In the genomic region with DNA sequence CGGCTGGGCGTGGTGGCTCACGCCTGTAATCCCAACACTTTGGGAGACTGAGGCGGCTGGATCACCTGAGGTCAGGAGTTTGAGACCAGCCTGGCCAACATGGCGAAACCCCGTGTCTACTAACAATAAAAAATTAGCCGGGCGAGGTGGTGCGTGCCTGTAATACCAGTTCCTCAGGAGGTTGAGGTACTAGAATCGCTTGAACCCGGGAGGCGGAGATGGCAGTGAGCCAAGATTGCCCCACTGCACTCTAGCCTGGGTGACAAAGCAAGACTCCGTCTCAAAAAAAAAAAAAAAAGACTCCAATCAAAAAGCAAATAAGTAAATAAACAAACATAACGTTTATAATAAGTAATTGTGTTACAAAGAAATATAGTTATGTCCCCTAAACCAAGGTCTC, we compare ENCODE assay signal across 8 cellular contexts. TPM values are rescaled to one million over a fixed set of nuclear protein-coding genes. Genes with fewer than 3 reads are reported as not detected.
DNase-seq lines count a peak whose midpoint lies in the region; ATAC-seq and TF ChIP-seq lines count a peak whose summit lies in the region.
"Not testable (repeated sequence)": the region's sequence is repeated elsewhere in the genome, so short reads cannot be mapped to it uniquely, and the experiment has no call there.

No MANE protein-coding gene starts in this region.

- not testable (repeated sequence) for H2BK120ac ChIP-seq in trophoblast cell (ENCODE audit: insufficient read depth, low read length, poor library complexity)

- not testable (repeated sequence) for H3K36me3 Mint-ChIP-seq in chondrocyte (ENCODE audit: low read depth)

- H4K91ac ChIP-seq in trophoblast cell (ENCODE audit: low read depth, low read length) = not testable (repeated sequence)

- not testable (repeated sequence) for H3K23ac ChIP-seq in trophoblast cell (ENCODE audit: low read length)

- WGBS in trophoblast cell (ENCODE audit: extremely low coverage, insufficient coverage, insufficient read length) = no CpG with 5 or more reads among the region's 14 CpGs

- H3K4me3 ChIP-seq in OCI-LY3 (ENCODE audit: low read length) (peak overlapping the region; percentile 83), adipocyte (ENCODE audit: low read length) (peak overlapping the region; percentile 19), osteoblast (ENCODE audit: insufficient read depth, low read length) (peak overlapping the region; percentile 56), thoracic aorta (peak overlapping the region; percentile 63)
- not testable (repeated sequence) for H3K4me3 ChIP-seq in SU-DHL-6 (ENCODE audit: insufficient read depth, low read length, poor library complexity, severe bottlenecking); trophoblast cell (ENCODE audit: low read depth, low read length)

- TF ChIP-seq CTCF in 22Rv1 (IDR thresholded peaks at IDR 0.05); OCI-LY3 (IDR thresholded peaks at IDR 0.05; ENCODE audit: low read depth, low read length); SU-DHL-6 (IDR thresholded peaks at IDR 0.05; ENCODE audit: insufficient read depth, low read length, poor library complexity, severe bottlenecking); chondrocyte (IDR thresholded peaks at IDR 0.05); osteoblast (IDR thresholded peaks at IDR 0.05; ENCODE audit: extremely low read depth, low read depth, low read length); thoracic aorta (IDR thresholded peaks at IDR 0.05): not testable (repeated sequence)

- H3K27ac Mint-ChIP-seq in chondrocyte (ENCODE audit: unreplicated experiment) = not testable (repeated sequence)

- H3K27me3 Mint-ChIP-seq in chondrocyte (ENCODE audit: low read depth) = not testable (repeated sequence)

- H2AK5ac ChIP-seq in trophoblast cell (ENCODE audit: low read length) = not testable (repeated sequence)

- H4K8ac ChIP-seq in trophoblast cell (ENCODE audit: low read depth, low read length) = not testable (repeated sequence)

- not testable (repeated sequence) for H3K4ac ChIP-seq in trophoblast cell (ENCODE audit: low read depth, low read length)

- not testable (repeated sequence) for H3K14ac ChIP-seq in trophoblast cell (ENCODE audit: low read length)

- H2AFZ ChIP-seq in OCI-LY3 (ENCODE audit: low read depth, low read length) (0 out of 2 replicates have a peak overlapping the region, but pooled peaks have one; percentile 42), SU-DHL-6 (ENCODE audit: low read depth, low read length, severe bottlenecking) (peak overlapping the region; percentile 81), osteoblast (ENCODE audit: low read length) (peak overlapping the region; percentile 5)
- not testable (repeated sequence) for H2AFZ ChIP-seq in trophoblast cell (ENCODE audit: insufficient read depth, low read length, poor library complexity)

- peaks cover 11% of the 10 kb centered on the region for H3K79me1 ChIP-seq in trophoblast cell (ENCODE audit: low read length)

- not testable (repeated sequence) for H3K4me1 ChIP-seq in OCI-LY3 (ENCODE audit: low read length); adipocyte (ENCODE audit: control insufficient read depth, insufficient read depth, low read length); osteoblast (ENCODE audit: insufficient read depth, low read length); trophoblast cell (ENCODE audit: control insufficient read depth in 1 of 2, insufficient read depth in 2 of 2, low read length in 2 of 2); thoracic aorta (ENCODE audit: control insufficient read depth in 1 of 2, low read depth in 2 of 2)

- not testable (repeated sequence) for H3K18ac ChIP-seq in trophoblast cell (ENCODE audit: low read length)

- not testable (repeated sequence) for H2BK12ac ChIP-seq in trophoblast cell (ENCODE audit: low read length)

- not testable (repeated sequence) for H3K27me3 ChIP-seq in OCI-LY3 (ENCODE audit: low read depth, low read length); SU-DHL-6 (ENCODE audit: low read length); adipocyte (replicated peaks; ENCODE audit: control insufficient read depth, insufficient read depth, low read length); osteoblast (ENCODE audit: insufficient read depth, low read length); trophoblast cell (ENCODE audit: insufficient read depth, low read length); thoracic aorta (replicated peaks; ENCODE audit: insufficient read depth)

- H4K20me1 ChIP-seq in OCI-LY3 (ENCODE audit: insufficient read depth, low read length); SU-DHL-6 (ENCODE audit: low read depth, low read length); osteoblast (ENCODE audit: insufficient read depth, low read length): not testable (repeated sequence)

- H3K9me3 Mint-ChIP-seq in chondrocyte (ENCODE audit: low read depth) = not testable (repeated sequence)

- H3K9me2 ChIP-seq in SU-DHL-6 (replicated peaks; ENCODE audit: insufficient read depth, low read length) = not testable (repeated sequence)

- H3K79me2 ChIP-seq in OCI-LY3 (ENCODE audit: low read length); SU-DHL-6 (ENCODE audit: insufficient read depth, low read length); osteoblast (ENCODE audit: insufficient read depth, low read length); trophoblast cell (ENCODE audit: control insufficient read depth, insufficient read depth, low read length, poor library complexity): not testable (repeated sequence)

- not testable (repeated sequence) for ATAC-seq in thoracic aorta (ENCODE audit: insufficient number of reproducible peaks, low FRiP score, low read depth)

- not testable (repeated sequence) for H3K9ac ChIP-seq in OCI-LY3 (ENCODE audit: low read length); SU-DHL-6 (ENCODE audit: low read length); adipocyte (ENCODE audit: low read length); trophoblast cell (ENCODE audit: low read length)

- H3K9me3 ChIP-seq in OCI-LY3 (ENCODE audit: insufficient read depth, low read length); SU-DHL-6 (ENCODE audit: insufficient read depth, low read length); adipocyte (ENCODE audit: control insufficient read depth, low read length); osteoblast (ENCODE audit: low read depth, low read length); trophoblast cell (ENCODE audit: insufficient read depth, low read depth, low read length); thoracic aorta: not testable (repeated sequence)

- H3K4me3 Mint-ChIP-seq in chondrocyte (ENCODE audit: unreplicated experiment) = not testable (repeated sequence)

- not testable (repeated sequence) for H3K4me1 Mint-ChIP-seq in chondrocyte (ENCODE audit: low read depth)

- not testable (repeated sequence) for H3F3A ChIP-seq in SU-DHL-6 (ENCODE audit: insufficient read depth)

- H3K36me3 ChIP-seq in OCI-LY3 (replicated peaks; ENCODE audit: low read depth, low read length); SU-DHL-6 (ENCODE audit: low read length); adipocyte (ENCODE audit: control insufficient read depth, insufficient read depth, low read length, severe bottlenecking); osteoblast (ENCODE audit: insufficient read depth, low read length); trophoblast cell (ENCODE audit: control insufficient read depth in 1 of 2, insufficient read depth in 2 of 2, low read length in 2 of 2); thoracic aorta: not testable (repeated sequence)

- H3K27ac ChIP-seq in 22Rv1 (peak overlapping the region; percentile 57), trophoblast cell (ENCODE audit: low read depth, low read length) (peak overlapping the region; percentile 50), thoracic aorta (peak overlapping the region in 1 of 2 donors; percentile 78)
- H3K27ac ChIP-seq in OCI-LY3 (ENCODE audit: low read length); SU-DHL-6 (ENCODE audit: low read depth, low read length); osteoblast (ENCODE audit: low read depth, low read length): not testable (repeated sequence)

- not testable (repeated sequence) for DNase-seq in adipocyte (ENCODE audit: low read depth); osteoblast (ENCODE audit: insufficient read length, low spot score, missing footprints); trophoblast cell; thoracic aorta (ENCODE audit: low spot score)
- peak; percentile 53 for DNase-seq in chondrocyte (ENCODE audit: low spot score)

- H3K4me2 ChIP-seq in OCI-LY3 (ENCODE audit: low read length) = peak overlapping the region; percentile 68
- H3K4me2 ChIP-seq in SU-DHL-6 (ENCODE audit: low read depth, low read length, poor library complexity, severe bottlenecking); trophoblast cell (ENCODE audit: low read length): not testable (repeated sequence)
- peak overlapping the region; percentile 15 for H3K4me2 ChIP-seq in osteoblast (ENCODE audit: insufficient read depth, low read length)

- H4K12ac ChIP-seq in trophoblast cell (ENCODE audit: low read depth, low read length) = not testable (repeated sequence)

- H2BK5ac ChIP-seq in trophoblast cell (ENCODE audit: low read depth, low read length, poor library complexity) = not testable (repeated sequence)

RNA-seq across cellular contexts. Expression of gene ZNF429, which starts 23.0 kb away (rescaled TPM):
- total RNA-seq in chondrocyte = 6.0 to 13.8 TPM (median 6.7 TPM) in 3 replicates
- 8.0 and 9.4 TPM in 2 replicates for total RNA-seq in osteoblast
- polyA plus RNA-seq in trophoblast cell (2013) = 10.0 and 10.9 TPM in 2 replicates
- total RNA-seq in thoracic aorta = 10 to 100 TPM in 1 of 2 donors, 1 to 10 TPM in 1; 7.5 to 20.0 TPM
